Comparison of ENCODE assay signal across 9 cellular contexts in genomic region chr6:82362868-82363267, GRCh38. TPM values are rescaled to one million over a fixed set of nuclear protein-coding genes. Genes with fewer than 3 reads are reported as not detected.
DNase-seq lines count a peak whose midpoint lies in the region; ATAC-seq and TF ChIP-seq lines count a peak whose summit lies in the region.
"Had no signal": no experiment of that assay in that cellular context is flagged by ENCODE, and none has a peak within 500 bp of the region (broad histone marks: within the 10 kb centered on the region; RNA-seq: fewer than 3 reads in every experiment).

No MANE protein-coding gene starts in this region.

- no peaks in the 10 kb centered on the region for H3K9me3 ChIP-seq in heart left ventricle

- peak overlapping the region in 10 of 12 donors; percentile 56 to 76 (median 66) for H3K4me3 ChIP-seq in heart left ventricle
- H3K4me3 ChIP-seq in cardiac fibroblast (replicated peaks in 1 of 2; ENCODE audit: low read depth in 2 of 2, low read length in 2 of 2), result peak overlapping the region; percentile 82 to 92
- peak overlapping the region; percentile 59 for H3K4me3 ChIP-seq in lower leg skin (ENCODE audit: low read depth, poor library complexity, severe bottlenecking)
- peak overlapping the region; percentile 82 for H3K4me3 ChIP-seq in urinary bladder (ENCODE audit: low read depth, low read length)

- H3K27ac ChIP-seq in heart left ventricle, result peak overlapping the region in 1 of 12 donors; percentile 71
- H3K27ac ChIP-seq in urinary bladder (ENCODE audit: low read depth), result no peak overlapping the region

- ATAC-seq in heart left ventricle (peak in 1 of 4 donors; percentile 11), left ventricle myocardium superior (no peak), GM18861 (IDR thresholded peaks at IDR 0.05; ENCODE audit: unreplicated experiment) (no peak)

- peaks cover 14% of the 10 kb centered on the region for H3K4me1 Mint-ChIP-seq in activated CD4-positive, alpha-beta T cell treated with anti-CD3 and anti-CD28 coated beads, Interleukin-2, amount 10 ng/mL, durations not matched to agents 24 days and 14 days

- TF ChIP-seq POLR2A in heart left ventricle (IDR thresholded peaks at IDR 0.05), result no peak
- no peak for TF ChIP-seq POLR2A in lower leg skin (IDR thresholded peaks at IDR 0.05)

- H3K27me3 ChIP-seq in heart left ventricle, result peaks cover 0 to 63% (median 17%) of the 10 kb centered on the region in 9 donors

- intact Hi-C loops in heart left ventricle (cut with DNase I) (loop anchor here in 2 of 10 donors (10.0 kb wide), 2 partner anchors 692 to 832 kb away; partner anchors contain the start of genes PGM3 (in 2 of the 2) and RWDD2A (in 2 of the 2)), left ventricle myocardium superior (cut with micrococcal nuclease) (no loop called here), lower leg skin (cut with DNase I; ENCODE audit: low total_unique reads) (no loop called here)
- intact Hi-C loops in activated CD4-positive, alpha-beta T cell treated with anti-CD3 and anti-CD28 coated beads, Interleukin-2, amount 10 ng/mL, durations not matched to agents 24 days and 14 days (cut with micrococcal nuclease), result no loop called here

- H3K27me3 Mint-ChIP-seq in activated CD4-positive, alpha-beta T cell treated with anti-CD3 and anti-CD28 coated beads, Interleukin-2, amount 10 ng/mL, durations not matched to agents 24 days and 14 days, result peaks cover 57% of the 10 kb centered on the region

- H3K36me3 ChIP-seq in heart left ventricle (no peaks in the 10 kb centered on the region), urinary bladder (ENCODE audit: insufficient read depth) (no peaks in the 10 kb centered on the region)

- no peak overlapping the region for H3K4me3 Mint-ChIP-seq in activated CD4-positive, alpha-beta T cell treated with anti-CD3 and anti-CD28 coated beads, Interleukin-2, amount 10 ng/mL, durations not matched to agents 24 days and 14 days

- no peaks in the 10 kb centered on the region for H3K9me3 Mint-ChIP-seq in activated CD4-positive, alpha-beta T cell treated with anti-CD3 and anti-CD28 coated beads, Interleukin-2, amount 10 ng/mL, durations not matched to agents 24 days and 14 days

- TF ChIP-seq CTCF in heart left ventricle (IDR thresholded peaks at IDR 0.05), result no peak
- no peak for TF ChIP-seq CTCF in cardiac fibroblast (IDR thresholded peaks at IDR 0.05; ENCODE audit: low read depth, low read length)
- TF ChIP-seq CTCF in lower leg skin (IDR thresholded peaks at IDR 0.05), result no peak

- 3 to 6% (median 4%) methylated on average over 8 of the region's 8 CpGs for WGBS in heart left ventricle, 4 donors
- WGBS in lower leg skin, 2 donors, result 4 to 11% methylated on average over 8 of the region's 8 CpGs
- 3% methylated on average over 8 of the region's 8 CpGs for WGBS in urinary bladder

- peaks cover 2% of the 10 kb centered on the region for H3K36me3 Mint-ChIP-seq in activated CD4-positive, alpha-beta T cell treated with anti-CD3 and anti-CD28 coated beads, Interleukin-2, amount 10 ng/mL, durations not matched to agents 24 days and 14 days (ENCODE audit: low read depth)

- no peak overlapping the region for H3K27ac Mint-ChIP-seq in activated CD4-positive, alpha-beta T cell treated with anti-CD3 and anti-CD28 coated beads, Interleukin-2, amount 10 ng/mL, durations not matched to agents 24 days and 14 days

- H3K4me1 ChIP-seq in heart left ventricle, result peaks cover 0 to 25% (median 6%) of the 10 kb centered on the region in 12 donors
- no peaks in the 10 kb centered on the region for H3K4me1 ChIP-seq in urinary bladder (ENCODE audit: insufficient read depth)

- DNase-seq in heart left ventricle, result peak in 2 of 5 donors; percentile 6 to 23
- no peak for DNase-seq in left ventricle myocardium superior
- peak; percentile 81 to 94 for DNase-seq in cardiac fibroblast (ENCODE audit: low read depth in 2 of 2)
- no peak for DNase-seq in lower leg skin (ENCODE audit: low spot score in 2 of 2)
- DNase-seq in stimulated activated CD4-positive, alpha-beta T cell treated with anti-CD3 and anti-CD28 coated beads, Interleukin-4, amount 100 ng/mL, for 1 hour, result no peak
- no peak for DNase-seq in activated CD4-positive, alpha-beta T cell treated with anti-CD3 and anti-CD28 coated beads, Interleukin-2, amount 10 ng/mL, durations not matched to agents 24 days and 14 days
- DNase-seq: erythroblast had no signal

RNA-seq across cellular contexts. Expression of gene TPBG, which starts 0.7 kb away (rescaled TPM):
- total RNA-seq in heart left ventricle (1 to 10 TPM; 1.4 to 10.0 (median 2.8) TPM), left ventricle myocardium superior (2.5 TPM), lower leg skin (10 to 100 TPM; 22.3 to 31.2 (median 30.3) TPM), urinary bladder (27.0 TPM)
- polyA plus RNA-seq in heart left ventricle (1 to 10 TPM; 1.0 to 2.6 TPM), urinary bladder (88.7 TPM)
- total RNA-seq in activated CD4-positive, alpha-beta T cell treated with anti-CD3 and anti-CD28 coated beads, Interleukin-2, amount 10 ng/mL, durations not matched to agents 24 days and 14 days, result not detected in 2 replicates

Comparison
In these comparisons a context has a peak if more than half of its experiments do, and no peak if none do; other contexts are left out.
1. DNase-seq: peak in cardiac fibroblast (2 of 2); none in left ventricle myocardium superior (single experiment), lower leg skin (0 of 2), stimulated activated CD4-positive, alpha-beta T cell treated with anti-CD3 and anti-CD28 coated beads, Interleukin-4, amount 100 ng/mL, for 1 hour (single experiment) and activated CD4-positive, alpha-beta T cell treated with anti-CD3 and anti-CD28 coated beads, Interleukin-2, amount 10 ng/mL, durations not matched to agents 24 days and 14 days (single experiment).
2. Peak in every context shown above with its lines, with median percentiles within 50 percentile points of each other: H3K4me3 ChIP-seq.